ENCODE assay signal across 1 cellular context in the genomic region with DNA sequence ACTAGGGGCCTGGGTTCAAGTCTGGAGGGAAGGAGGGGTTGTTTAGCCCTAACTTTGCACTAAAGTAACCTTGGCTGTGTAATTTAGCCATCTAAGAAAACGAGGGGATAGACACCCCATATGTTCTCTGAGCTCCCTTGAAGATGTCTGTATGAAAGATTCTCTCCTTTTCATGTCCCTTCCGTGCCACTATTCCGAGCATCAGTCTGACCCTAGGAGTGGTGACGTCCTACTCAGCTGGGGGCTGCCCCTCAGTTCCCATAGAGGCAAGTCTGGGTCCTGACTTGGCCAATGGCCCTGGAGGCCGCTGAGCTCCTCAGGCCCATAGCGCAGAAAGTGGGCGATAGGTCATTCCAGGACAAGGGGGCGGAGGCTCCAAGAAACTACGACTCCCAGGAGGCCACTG.
TF ChIP-seq lines count a peak whose summit lies in the region.

No MANE protein-coding gene starts in this region.

TF ChIP-seq in HEK293, 187 proteins besides CTCF, POLR2A, EP300 and RAD21 (continued from another document):
- TF ChIP-seq, protein P1, sequence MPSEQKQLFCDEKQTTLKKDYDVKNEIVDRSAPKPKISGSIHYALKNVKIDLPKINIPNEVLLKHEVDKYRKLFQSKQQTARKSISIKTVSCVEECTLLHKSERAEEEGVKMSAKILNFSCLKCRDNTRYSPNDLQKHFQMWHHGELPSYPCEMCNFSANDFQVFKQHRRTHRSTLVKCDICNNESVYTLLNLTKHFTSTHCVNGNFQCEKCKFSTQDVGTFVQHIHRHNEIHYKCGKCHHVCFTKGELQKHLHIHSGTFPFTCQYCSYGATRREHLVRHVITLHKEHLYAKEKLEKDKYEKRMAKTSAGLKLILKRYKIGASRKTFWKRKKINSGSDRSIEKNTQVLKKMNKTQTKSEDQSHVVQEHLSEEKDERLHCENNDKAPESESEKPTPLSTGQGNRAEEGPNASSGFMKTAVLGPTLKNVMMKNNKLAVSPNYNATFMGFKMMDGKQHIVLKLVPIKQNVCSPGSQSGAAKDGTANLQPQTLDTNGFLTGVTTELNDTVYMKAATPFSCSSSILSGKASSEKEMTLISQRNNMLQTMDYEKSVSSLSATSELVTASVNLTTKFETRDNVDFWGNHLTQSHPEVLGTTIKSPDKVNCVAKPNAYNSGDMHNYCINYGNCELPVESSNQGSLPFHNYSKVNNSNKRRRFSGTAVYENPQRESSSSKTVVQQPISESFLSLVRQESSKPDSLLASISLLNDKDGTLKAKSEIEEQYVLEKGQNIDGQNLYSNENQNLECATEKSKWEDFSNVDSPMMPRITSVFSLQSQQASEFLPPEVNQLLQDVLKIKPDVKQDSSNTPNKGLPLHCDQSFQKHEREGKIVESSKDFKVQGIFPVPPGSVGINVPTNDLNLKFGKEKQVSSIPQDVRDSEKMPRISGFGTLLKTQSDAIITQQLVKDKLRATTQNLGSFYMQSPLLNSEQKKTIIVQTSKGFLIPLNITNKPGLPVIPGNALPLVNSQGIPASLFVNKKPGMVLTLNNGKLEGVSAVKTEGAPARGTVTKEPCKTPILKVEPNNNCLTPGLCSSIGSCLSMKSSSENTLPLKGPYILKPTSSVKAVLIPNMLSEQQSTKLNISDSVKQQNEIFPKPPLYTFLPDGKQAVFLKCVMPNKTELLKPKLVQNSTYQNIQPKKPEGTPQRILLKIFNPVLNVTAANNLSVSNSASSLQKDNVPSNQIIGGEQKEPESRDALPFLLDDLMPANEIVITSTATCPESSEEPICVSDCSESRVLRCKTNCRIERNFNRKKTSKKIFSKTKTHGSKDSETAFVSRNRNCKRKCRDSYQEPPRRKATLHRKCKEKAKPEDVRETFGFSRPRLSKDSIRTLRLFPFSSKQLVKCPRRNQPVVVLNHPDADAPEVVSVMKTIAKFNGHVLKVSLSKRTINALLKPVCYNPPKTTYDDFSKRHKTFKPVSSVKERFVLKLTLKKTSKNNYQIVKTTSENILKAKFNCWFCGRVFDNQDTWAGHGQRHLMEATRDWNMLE (tag by site-specific recombination; conservative IDR thresholded peaks at IDR 0.05; ENCODE audit: low read depth) = peak; percentile 67; the same call in 1 of the 2 replicates
- TF ChIP-seq, protein P2, sequence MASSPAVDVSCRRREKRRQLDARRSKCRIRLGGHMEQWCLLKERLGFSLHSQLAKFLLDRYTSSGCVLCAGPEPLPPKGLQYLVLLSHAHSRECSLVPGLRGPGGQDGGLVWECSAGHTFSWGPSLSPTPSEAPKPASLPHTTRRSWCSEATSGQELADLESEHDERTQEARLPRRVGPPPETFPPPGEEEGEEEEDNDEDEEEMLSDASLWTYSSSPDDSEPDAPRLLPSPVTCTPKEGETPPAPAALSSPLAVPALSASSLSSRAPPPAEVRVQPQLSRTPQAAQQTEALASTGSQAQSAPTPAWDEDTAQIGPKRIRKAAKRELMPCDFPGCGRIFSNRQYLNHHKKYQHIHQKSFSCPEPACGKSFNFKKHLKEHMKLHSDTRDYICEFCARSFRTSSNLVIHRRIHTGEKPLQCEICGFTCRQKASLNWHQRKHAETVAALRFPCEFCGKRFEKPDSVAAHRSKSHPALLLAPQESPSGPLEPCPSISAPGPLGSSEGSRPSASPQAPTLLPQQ (tag by site-specific recombination; IDR thresholded peaks at IDR 0.05) = no peak
- TF ChIP-seq ZNF423 (tag by site-specific recombination; IDR thresholded peaks at IDR 0.05) = no peak
- TF ChIP-seq ZNF514 (tag by site-specific recombination; IDR thresholded peaks at IDR 0.05) = no peak
- TF ChIP-seq ZNF707 (tag by site-specific recombination; IDR thresholded peaks at IDR 0.05) = no peak
- no peak for TF ChIP-seq ZNF132 (tag by site-specific recombination; IDR thresholded peaks at IDR 0.05; ENCODE audit: borderline replicate concordance)
- TF ChIP-seq ZNF366 (tag by site-specific recombination; conservative IDR thresholded peaks at IDR 0.05) = no peak
- TF ChIP-seq, protein P3, sequence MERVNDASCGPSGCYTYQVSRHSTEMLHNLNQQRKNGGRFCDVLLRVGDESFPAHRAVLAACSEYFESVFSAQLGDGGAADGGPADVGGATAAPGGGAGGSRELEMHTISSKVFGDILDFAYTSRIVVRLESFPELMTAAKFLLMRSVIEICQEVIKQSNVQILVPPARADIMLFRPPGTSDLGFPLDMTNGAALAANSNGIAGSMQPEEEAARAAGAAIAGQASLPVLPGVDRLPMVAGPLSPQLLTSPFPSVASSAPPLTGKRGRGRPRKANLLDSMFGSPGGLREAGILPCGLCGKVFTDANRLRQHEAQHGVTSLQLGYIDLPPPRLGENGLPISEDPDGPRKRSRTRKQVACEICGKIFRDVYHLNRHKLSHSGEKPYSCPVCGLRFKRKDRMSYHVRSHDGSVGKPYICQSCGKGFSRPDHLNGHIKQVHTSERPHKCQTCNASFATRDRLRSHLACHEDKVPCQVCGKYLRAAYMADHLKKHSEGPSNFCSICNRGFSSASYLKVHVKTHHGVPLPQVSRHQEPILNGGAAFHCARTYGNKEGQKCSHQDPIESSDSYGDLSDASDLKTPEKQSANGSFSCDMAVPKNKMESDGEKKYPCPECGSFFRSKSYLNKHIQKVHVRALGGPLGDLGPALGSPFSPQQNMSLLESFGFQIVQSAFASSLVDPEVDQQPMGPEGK (tag by site-specific recombination; IDR thresholded peaks at IDR 0.05) = no peak
- no peak for TF ChIP-seq SETDB1 (IDR thresholded peaks at IDR 0.05; ENCODE audit: insufficient read length, low read length)
- TF ChIP-seq ZNF223 (tag by site-specific recombination; IDR thresholded peaks at IDR 0.05) = no peak
- no peak for TF ChIP-seq ZBTB10 (tag by site-specific recombination; IDR thresholded peaks at IDR 0.05)
- no peak for TF ChIP-seq ZNF792 (tag by site-specific recombination; IDR thresholded peaks at IDR 0.05)
- no peak for TF ChIP-seq ZNF571 (tag by site-specific recombination; IDR thresholded peaks at IDR 0.05)
- TF ChIP-seq ZNF843 (tag by site-specific recombination; IDR thresholded peaks at IDR 0.05) = no peak
- peak; percentile 39 for TF ChIP-seq ZFHX2 (tag by site-specific recombination; conservative IDR thresholded peaks at IDR 0.05)
- no peak for TF ChIP-seq ZXDB (tag by site-specific recombination; IDR thresholded peaks at IDR 0.05)
- peak; percentile 61 for TF ChIP-seq ZNF335 (tag by site-specific recombination; conservative IDR thresholded peaks at IDR 0.05)
- TF ChIP-seq YY2 (tag by site-specific recombination; IDR thresholded peaks at IDR 0.05) = no peak
- TF ChIP-seq ZNF776 (tag by site-specific recombination; IDR thresholded peaks at IDR 0.05; ENCODE audit: borderline replicate concordance) = no peak
- TF ChIP-seq ZNF473 (tag by site-specific recombination; IDR thresholded peaks at IDR 0.05) = no peak
- no peak for TF ChIP-seq OSR2 (tag by site-specific recombination; IDR thresholded peaks at IDR 0.05)
- TF ChIP-seq BCL11B (tag by site-specific recombination; IDR thresholded peaks at IDR 0.05; ENCODE audit: low read depth) = 0 out of 2 replicates have a peak, but pooled peaks have one; percentile 50
- TF ChIP-seq, protein P4, sequence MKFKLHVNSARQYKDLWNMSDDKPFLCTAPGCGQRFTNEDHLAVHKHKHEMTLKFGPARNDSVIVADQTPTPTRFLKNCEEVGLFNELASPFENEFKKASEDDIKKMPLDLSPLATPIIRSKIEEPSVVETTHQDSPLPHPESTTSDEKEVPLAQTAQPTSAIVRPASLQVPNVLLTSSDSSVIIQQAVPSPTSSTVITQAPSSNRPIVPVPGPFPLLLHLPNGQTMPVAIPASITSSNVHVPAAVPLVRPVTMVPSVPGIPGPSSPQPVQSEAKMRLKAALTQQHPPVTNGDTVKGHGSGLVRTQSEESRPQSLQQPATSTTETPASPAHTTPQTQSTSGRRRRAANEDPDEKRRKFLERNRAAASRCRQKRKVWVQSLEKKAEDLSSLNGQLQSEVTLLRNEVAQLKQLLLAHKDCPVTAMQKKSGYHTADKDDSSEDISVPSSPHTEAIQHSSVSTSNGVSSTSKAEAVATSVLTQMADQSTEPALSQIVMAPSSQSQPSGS (tag by site-specific recombination; IDR thresholded peaks at IDR 0.05; ENCODE audit: low read depth) = no peak
- TF ChIP-seq ZNF175 (tag by site-specific recombination; IDR thresholded peaks at IDR 0.05) = no peak
- no peak for TF ChIP-seq ZNF747 (tag by site-specific recombination; IDR thresholded peaks at IDR 0.05)
- TF ChIP-seq ZNF248 (tag by site-specific recombination; IDR thresholded peaks at IDR 0.05) = no peak
- no peak for TF ChIP-seq GLI2 (tag by site-specific recombination; IDR thresholded peaks at IDR 0.05; ENCODE audit: borderline replicate concordance, low read depth)
- TF ChIP-seq KLF9 (tag by site-specific recombination; IDR thresholded peaks at IDR 0.05; ENCODE audit: low read depth) = no peak
- peak; percentile 55; the same call in 1 of the 2 replicates for TF ChIP-seq ZBTB17 (tag by site-specific recombination; IDR thresholded peaks at IDR 0.05)
- TF ChIP-seq GLIS1 (tag by site-specific recombination; IDR thresholded peaks at IDR 0.05) = no peak; the same call in 1 of the 2 replicates
- TF ChIP-seq ZSCAN23 (tag by site-specific recombination; IDR thresholded peaks at IDR 0.05) = no peak
- no peak for TF ChIP-seq ZNF560 (tag by site-specific recombination; IDR thresholded peaks at IDR 0.05; ENCODE audit: borderline replicate concordance)
- no peak for TF ChIP-seq TSHZ1 (tag by site-specific recombination; IDR thresholded peaks at IDR 0.05; ENCODE audit: borderline replicate concordance)
- TF ChIP-seq, protein P5, sequence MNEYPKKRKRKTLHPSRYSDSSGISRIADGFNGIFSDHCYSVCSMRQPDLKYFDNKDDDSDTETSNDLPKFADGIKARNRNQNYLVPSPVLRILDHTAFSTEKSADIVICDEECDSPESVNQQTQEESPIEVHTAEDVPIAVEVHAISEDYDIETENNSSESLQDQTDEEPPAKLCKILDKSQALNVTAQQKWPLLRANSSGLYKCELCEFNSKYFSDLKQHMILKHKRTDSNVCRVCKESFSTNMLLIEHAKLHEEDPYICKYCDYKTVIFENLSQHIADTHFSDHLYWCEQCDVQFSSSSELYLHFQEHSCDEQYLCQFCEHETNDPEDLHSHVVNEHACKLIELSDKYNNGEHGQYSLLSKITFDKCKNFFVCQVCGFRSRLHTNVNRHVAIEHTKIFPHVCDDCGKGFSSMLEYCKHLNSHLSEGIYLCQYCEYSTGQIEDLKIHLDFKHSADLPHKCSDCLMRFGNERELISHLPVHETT (tag by site-specific recombination; IDR thresholded peaks at IDR 0.05) = 0 out of 2 replicates have a peak, but pooled peaks have one; percentile 33
- TF ChIP-seq, protein P6, sequence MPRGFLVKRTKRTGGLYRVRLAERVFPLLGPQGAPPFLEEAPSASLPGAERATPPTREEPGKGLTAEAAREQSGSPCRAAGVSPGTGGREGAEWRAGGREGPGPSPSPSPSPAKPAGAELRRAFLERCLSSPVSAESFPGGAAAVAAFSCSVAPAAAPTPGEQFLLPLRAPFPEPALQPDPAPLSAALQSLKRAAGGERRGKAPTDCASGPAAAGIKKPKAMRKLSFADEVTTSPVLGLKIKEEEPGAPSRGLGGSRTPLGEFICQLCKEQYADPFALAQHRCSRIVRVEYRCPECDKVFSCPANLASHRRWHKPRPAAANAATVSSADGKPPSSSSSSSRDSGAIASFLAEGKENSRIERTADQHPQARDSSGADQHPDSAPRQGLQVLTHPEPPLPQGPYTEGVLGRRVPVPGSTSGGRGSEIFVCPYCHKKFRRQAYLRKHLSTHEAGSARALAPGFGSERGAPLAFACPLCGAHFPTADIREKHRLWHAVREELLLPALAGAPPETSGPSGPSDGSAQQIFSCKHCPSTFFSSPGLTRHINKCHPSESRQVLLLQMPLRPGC (tag by site-specific recombination; IDR thresholded peaks at IDR 0.05) = no peak
- TF ChIP-seq ZNF670 (tag by site-specific recombination; IDR thresholded peaks at IDR 0.05; ENCODE audit: low read depth) = no peak
- 0 out of 2 replicates have a peak, but pooled peaks have one; percentile 35 for TF ChIP-seq ZNF324 (tag by site-specific recombination; IDR thresholded peaks at IDR 0.05)
- no peak for TF ChIP-seq ZNF155 (tag by site-specific recombination; IDR thresholded peaks at IDR 0.05)
- TF ChIP-seq EGR2 (tag by site-specific recombination; IDR thresholded peaks at IDR 0.05; ENCODE audit: low read depth) = no peak
- no peak for TF ChIP-seq ZNF23 (tag by site-specific recombination; IDR thresholded peaks at IDR 0.05; ENCODE audit: borderline replicate concordance)
